ENCODE assay signal across 19 cellular contexts in genomic region chr6:130434174-130434873, GRCh38.
DNase-seq lines count a peak whose midpoint lies in the region; ATAC-seq and TF ChIP-seq lines count a peak whose summit lies in the region.
"Had no signal": no experiment of that assay in that cellular context is flagged by ENCODE, and none has a peak within 500 bp of the region (broad histone marks: within the 10 kb centered on the region; RNA-seq: fewer than 3 reads in every experiment).

No MANE protein-coding gene starts in this region.

- TF ChIP-seq CTCF in HFF-Myc (IDR thresholded peaks at IDR 0.05; ENCODE audit: low read depth, low read length, missing control alignments) (no peak), RWPE2 (IDR thresholded peaks at IDR 0.05; ENCODE audit: poor library complexity, severe bottlenecking) (no peak), fibroblast of lung (conservative IDR thresholded peaks at IDR 0.05 in 1 of 2, IDR thresholded peaks at IDR 0.05 in 1 of 2; ENCODE audit: low read depth in 1 of 2, low read length in 2 of 2) (no peak), smooth muscle cell (IDR thresholded peaks at IDR 0.05; ENCODE audit: borderline replicate concordance, insufficient read depth, poor library complexity, severe bottlenecking) (no peak)

- H3K27me3 ChIP-seq in RWPE2 (ENCODE audit: insufficient read depth, poor library complexity, severe bottlenecking) (no peaks in the 10 kb centered on the region), fibroblast of lung (ENCODE audit: control insufficient read depth, insufficient read depth, low read length) (no peaks in the 10 kb centered on the region), smooth muscle cell (ENCODE audit: low read depth) (no peaks in the 10 kb centered on the region)
- H3K27me3 ChIP-seq: BE2C, right atrium auricular region had no signal

- H3K4me1 ChIP-seq in RWPE2 (ENCODE audit: insufficient read depth, poor library complexity, severe bottlenecking) (peaks cover 9% of the 10 kb centered on the region), fibroblast of lung (ENCODE audit: control insufficient read depth, extremely low read depth, insufficient read depth, low read length) (no peaks in the 10 kb centered on the region), smooth muscle cell (ENCODE audit: low read depth) (peaks cover 32% of the 10 kb centered on the region)
- H3K4me1 ChIP-seq: BE2C, right atrium auricular region had no signal

- no peaks in the 10 kb centered on the region for H3K9me3 ChIP-seq in RWPE2 (ENCODE audit: severe bottlenecking)
- no peaks in the 10 kb centered on the region for H3K9me3 ChIP-seq in fibroblast of lung (ENCODE audit: control insufficient read depth, insufficient read depth, low read depth, low read length)
- no peaks in the 10 kb centered on the region for H3K9me3 ChIP-seq in smooth muscle cell (replicated peaks; ENCODE audit: low read depth)
- H3K9me3 ChIP-seq: BE2C, right atrium auricular region had no signal

- H3K4me3 ChIP-seq in HFF-Myc (replicated peaks; ENCODE audit: low read depth, low read length) (no peak overlapping the region), RWPE2 (ENCODE audit: severe bottlenecking) (no peak overlapping the region), fibroblast of lung (replicated peaks in 1 of 4; ENCODE audit: control extremely low read depth in 1 of 4, insufficient read depth in 1 of 4, low read depth in 3 of 4, low read length in 4 of 4) (no peak overlapping the region), smooth muscle cell (no peak overlapping the region)
- H3K4me3 ChIP-seq: lung, right atrium auricular region had no signal

- no peaks in the 10 kb centered on the region for H3K36me3 ChIP-seq in RWPE2 (ENCODE audit: low read depth)
- H3K36me3 ChIP-seq in fibroblast of lung (ENCODE audit: control insufficient read depth, insufficient read depth, low read length) = no peaks in the 10 kb centered on the region
- no peaks in the 10 kb centered on the region for H3K36me3 ChIP-seq in smooth muscle cell (ENCODE audit: low read depth)
- H3K36me3 ChIP-seq: BE2C, right atrium auricular region had no signal

- 15% methylated on average over 3 of the region's 3 CpGs for WGBS in smooth muscle cell (ENCODE audit: low lambda C conversion rate)

- peaks cover 20% of the 10 kb centered on the region for H3F3A ChIP-seq in smooth muscle cell (ENCODE audit: low read depth)

- DNase-seq in HFF-Myc (ENCODE audit: extremely low read depth, low read depth) (peak; percentile 22), RWPE2 (ENCODE audit: low spot score) (no peak), fibroblast of lung (ENCODE audit: low read depth in 2 of 2) (peak; percentile 24 to 85), smooth muscle cell (lab: John Stamatoyannopoulos, UW; ENCODE audit: unreplicated experiment) (no peak), cerebellum (ENCODE audit: low spot score) (no peak), Right ventricle myocardium superior (no peak)
- DNase-seq: activated CD4-positive, alpha-beta T cell treated with anti-CD3 and anti-CD28 coated beads for 36 hours; activated naive CD4-positive, alpha-beta T cell treated with anti-CD3 and anti-CD28 coated beads, Interleukin-2, amount 10 ng/mL, durations not matched to agents 7 days and 5 days; BE2C; central memory CD4-positive, alpha-beta T cell; DMS153; effector memory CD8-positive, alpha-beta T cell; NCI-H2081 treated with DMSO at 0.1 percent for 48 hours; stimulated activated CD4-positive, alpha-beta T cell treated with anti-CD3 and anti-CD28 coated beads, Interleukin-2, amount 100 ng/mL, for 24 hours; substantia nigra; T-helper 2 cell had no signal

- H2AFZ ChIP-seq in fibroblast of lung (ENCODE audit: low read length) (no peak overlapping the region), smooth muscle cell (ENCODE audit: low read depth) (no peak overlapping the region)

- intact Hi-C loops in Right ventricle myocardium superior (cut with DNase I) = no loop called here

- H3K4me2 ChIP-seq in fibroblast of lung (ENCODE audit: extremely low read depth, insufficient read depth, low read length) = no peak overlapping the region
- H3K4me2 ChIP-seq in smooth muscle cell = peak overlapping the region; percentile 53

- peak overlapping the region; percentile 20 for H3K27ac ChIP-seq in RWPE2 (ENCODE audit: poor library complexity, severe bottlenecking)
- no peak overlapping the region for H3K27ac ChIP-seq in fibroblast of lung (ENCODE audit: insufficient read depth, low read length)
- H3K27ac ChIP-seq in smooth muscle cell (ENCODE audit: low read depth) = peak overlapping the region; percentile 61
- H3K27ac ChIP-seq: right atrium auricular region had no signal

- H3K79me2 ChIP-seq in fibroblast of lung (ENCODE audit: control insufficient read depth, insufficient read depth, low read length) (peaks cover 9% of the 10 kb centered on the region), smooth muscle cell (ENCODE audit: low read depth) (peaks cover 66% of the 10 kb centered on the region)

- H3K9ac ChIP-seq in fibroblast of lung (ENCODE audit: insufficient read depth, low read length) (no peak overlapping the region), smooth muscle cell (ENCODE audit: low read depth) (no peak overlapping the region)

- ATAC-seq in RWPE2 (ENCODE audit: low read depth) (peak; percentile 92), Right ventricle myocardium superior (ENCODE audit: poor library complexity) (no peak), HG02588 (IDR thresholded peaks at IDR 0.05; ENCODE audit: unreplicated experiment) (no peak)
- ATAC-seq: activated CD4-positive, alpha-beta T cell treated with anti-CD3 and anti-CD28 coated beads for 36 hours; effector memory CD8-positive, alpha-beta T cell had no signal

- H4K20me1 ChIP-seq in fibroblast of lung (ENCODE audit: control insufficient read depth, extremely low read depth, insufficient read depth, low read length) = no peaks in the 10 kb centered on the region
- H4K20me1 ChIP-seq in smooth muscle cell (ENCODE audit: low read depth) = no peaks in the 10 kb centered on the region

Comparison
In these comparisons a context has a peak if more than half of its experiments do, and no peak if none do; other contexts are left out.
1. DNase-seq: peak in HFF-Myc (single experiment) and fibroblast of lung (2 of 2); none in RWPE2 (single experiment), smooth muscle cell (single experiment), cerebellum (single experiment) and Right ventricle myocardium superior (single experiment).